31 cellular contexts compared by ENCODE assay signal in the genomic region with DNA sequence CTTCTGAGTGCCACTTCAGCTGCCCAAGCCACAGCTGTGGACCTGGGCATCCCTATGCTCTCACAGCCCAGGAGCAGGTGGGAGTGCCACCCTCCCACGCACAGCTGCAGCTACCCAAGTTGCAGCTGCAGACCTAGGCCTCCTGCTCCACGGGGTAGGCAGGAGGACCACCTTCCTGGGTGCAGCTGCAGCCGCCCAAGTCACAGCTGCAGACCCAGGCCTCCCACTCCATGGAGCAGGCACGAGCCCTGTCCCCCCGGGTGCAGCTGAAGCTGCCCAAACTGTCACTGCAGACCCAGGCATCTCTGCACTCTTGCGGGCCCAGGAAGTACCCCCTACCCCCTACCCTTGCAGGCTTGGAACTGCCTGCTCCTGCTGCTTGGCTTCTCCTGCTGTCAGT.
"Had no signal": no experiment of that assay in that cellular context is flagged by ENCODE, and none has a peak within 500 bp of the region (broad histone marks: within the 10 kb centered on the region; RNA-seq: fewer than 3 reads in every experiment).

No MANE protein-coding gene starts in this region.

- DNase-seq: activated B cell treated with CpG ODN at 0.5 μM for 24 hours; activated CD4-positive, alpha-beta memory T cell treated with anti-CD3 and anti-CD28 coated beads, Interleukin-2, amount 10 ng/mL, durations not matched to agents 7 days and 5 days; activated CD4-positive, alpha-beta T cell treated with anti-CD3 and anti-CD28 coated beads for 4 hours; activated CD4-positive, alpha-beta T cell treated with anti-CD3 and anti-CD28 coated beads, Interleukin-2, amount 10 ng/mL, durations not matched to agents 7 days and 5 days; activated CD4-positive, alpha-beta T cell treated with anti-CD3 and anti-CD28 coated beads, Interleukin-2, amount 50 U/mL, for 48 hours; activated CD4-positive, CD25-positive, alpha-beta regulatory T cell treated with anti-CD3 and anti-CD28 coated beads, Interleukin-2, amount 50 U/mL, for 72 hours; activated CD8-positive, alpha-beta memory T cell treated with anti-CD3 and anti-CD28 coated beads, Interleukin-2, amount 50 U/mL, for 4 hours; activated effector memory CD4-positive, alpha-beta T cell treated with anti-CD3 and anti-CD28 coated beads, Interleukin-2, amount 50 U/mL, for 16 hours; activated gamma-delta T cell treated with Interleukin-2 at 50 U/mL for 16 hours; activated naive CD4-positive, alpha-beta T cell; activated naive CD4-positive, alpha-beta T cell treated with anti-CD3 and anti-CD28 coated beads for 36 hours; activated naive CD4-positive, alpha-beta T cell treated with anti-CD3 and anti-CD28 coated beads, Interleukin-2, amount 50 U/mL, for 16 hours; activated naive CD8-positive, alpha-beta T cell treated with anti-CD3 and anti-CD28 coated beads for 36 hours; activated T-cell treated with anti-CD3 and anti-CD28 coated beads for 4 hours; activated T-cell treated with anti-CD3 and anti-CD28 coated beads, Interleukin-2, amount 50 U/mL, for 1 hour; activated T-cell treated with anti-CD3 and anti-CD28 coated beads, Interleukin-2, amount 50 U/mL, for 4 hours; activated T-cell treated with anti-CD3 and anti-CD28 coated beads, Interleukin-2, amount 50 U/mL, for 72 hours; adrenal gland; amniotic stem cell; aorta; body of pancreas; brain microvascular endothelial cell; central memory CD4-positive, alpha-beta T cell; SW 1271; T-helper 1 cell; T-helper 2 cell; T-helper 9 cell had no signal

- H3K9me3 ChIP-seq: adrenal gland, body of pancreas had no signal

- H3K4me1 ChIP-seq: adrenal gland, body of pancreas, breast epithelium had no signal

- H3K36me3 ChIP-seq: adrenal gland, brain microvascular endothelial cell, breast epithelium had no signal

- H3K4me3 ChIP-seq: adrenal gland, body of pancreas, breast epithelium had no signal

- ATAC-seq: activated naive CD4-positive, alpha-beta T cell treated with anti-CD3 and anti-CD28 coated beads, Interleukin-2, amount 50 U/mL, for 72 hours; activated T-cell treated with anti-CD3 and anti-CD28 coated beads, Interleukin-2, amount 50 U/mL, for 4 hours; activated T-cell treated with anti-CD3 and anti-CD28 coated beads, Interleukin-2, amount 50 U/mL, for 72 hours; activated T-helper 17 cell treated with anti-CD3 and anti-CD28 coated beads, Interleukin-2, amount 50 U/mL, for 72 hours; body of pancreas had no signal

- H3K27me3 ChIP-seq: adrenal gland, body of pancreas, brain microvascular endothelial cell, breast epithelium had no signal

- H3K27ac ChIP-seq: adrenal gland, body of pancreas, brain microvascular endothelial cell, breast epithelium, VCaP had no signal
